ENCODE assay signal across 11 cellular contexts in the genomic region with DNA sequence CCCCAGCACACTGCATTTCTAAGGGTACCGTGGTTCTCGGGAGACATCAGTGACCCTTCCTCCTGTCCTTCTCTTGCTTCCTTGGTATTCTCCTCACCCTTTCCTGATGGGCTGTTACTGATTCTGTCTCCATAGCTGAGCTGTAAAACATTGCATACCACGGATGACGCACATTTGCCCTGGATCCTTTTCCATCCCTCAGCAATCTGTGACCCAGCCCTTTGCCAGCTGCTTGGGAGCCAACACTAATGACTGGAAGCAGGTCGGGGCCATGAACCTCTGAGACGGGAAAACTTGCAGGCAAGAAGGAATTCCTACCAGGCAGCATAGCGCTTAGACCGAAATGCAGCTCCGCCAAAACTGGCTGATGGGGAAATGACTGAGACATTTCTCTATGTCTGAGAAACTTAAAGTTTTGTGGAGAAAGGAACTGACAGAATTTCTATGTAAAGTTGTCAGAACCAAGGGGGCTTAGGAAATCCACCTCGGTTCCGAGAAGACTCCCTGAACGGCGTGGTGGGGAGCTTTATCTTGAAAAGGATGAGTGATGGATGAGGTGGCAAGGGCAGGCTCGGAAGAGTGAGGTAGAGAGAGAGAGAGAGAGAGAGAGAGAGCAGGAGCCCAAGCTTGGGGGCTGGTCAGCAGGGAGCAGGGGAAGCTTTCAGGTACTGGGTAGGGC. TPM values are rescaled to one million over a fixed set of nuclear protein-coding genes. Genes with fewer than 3 reads are reported as not detected.
DNase-seq lines count a peak whose midpoint lies in the region; ATAC-seq and TF ChIP-seq lines count a peak whose summit lies in the region.
"Had no signal": no experiment of that assay in that cellular context is flagged by ENCODE, and none has a peak within 500 bp of the region (broad histone marks: within the 10 kb centered on the region; RNA-seq: fewer than 3 reads in every experiment).

No MANE protein-coding gene starts in this region.

- WGBS in thymus, result 77% methylated on average over 14 of the region's 14 CpGs

- H3K27me3 Mint-ChIP-seq in activated T-helper 17 cell treated with anti-CD3 and anti-CD28 coated beads, Interleukin-2, amount 50 U/mL, for 72 hours, result peaks cover 10% of the 10 kb centered on the region

- ATAC-seq in Right ventricle myocardium superior (ENCODE audit: poor library complexity) (no peak), foreskin keratinocyte (peak; percentile 61), GM21390 (IDR thresholded peaks at IDR 0.05; ENCODE audit: unreplicated experiment) (no peak)
- no peak for ATAC-seq in activated T-helper 17 cell treated with anti-CD3 and anti-CD28 coated beads, Interleukin-2, amount 50 U/mL, for 72 hours (replicated peaks)

- H3K27ac Mint-ChIP-seq in activated T-helper 17 cell treated with anti-CD3 and anti-CD28 coated beads, Interleukin-2, amount 50 U/mL, for 72 hours, result peak overlapping the region; percentile 72
- H3K27ac Mint-ChIP-seq: CD4-positive, alpha-beta T cell; progenitor cell of endocrine pancreas had no signal

- H3K9me3 ChIP-seq in right atrium auricular region (peaks cover 0 to 7% of the 10 kb centered on the region in 2 donors), thymus (ENCODE audit: control insufficient read depth) (no peaks in the 10 kb centered on the region)
- H3K9me3 ChIP-seq: upper lobe of right lung had no signal

- TF ChIP-seq CTCF in right atrium auricular region (IDR thresholded peaks at IDR 0.05), result no peak
- no peak for TF ChIP-seq CTCF in foreskin keratinocyte (conservative IDR thresholded peaks at IDR 0.05)

- H3K27ac ChIP-seq in right atrium auricular region, result no peak overlapping the region
- H3K27ac ChIP-seq in foreskin keratinocyte, result peak overlapping the region; percentile 85
- peak overlapping the region; percentile 64 for H3K27ac ChIP-seq in thymus (ENCODE audit: low read depth)
- H3K27ac ChIP-seq: upper lobe of right lung had no signal

- H3K27me3 ChIP-seq in right atrium auricular region (no peaks in the 10 kb centered on the region), foreskin keratinocyte (peaks cover under 1% of the 10 kb centered on the region), thymus (ENCODE audit: control insufficient read depth, insufficient read depth) (peaks cover 4% of the 10 kb centered on the region)
- H3K27me3 ChIP-seq: upper lobe of right lung had no signal

- peaks cover 0 to 5% of the 10 kb centered on the region in 2 donors for H3K4me1 ChIP-seq in right atrium auricular region
- peaks cover 18% of the 10 kb centered on the region for H3K4me1 ChIP-seq in foreskin keratinocyte
- no peaks in the 10 kb centered on the region for H3K4me1 ChIP-seq in thymus (ENCODE audit: control insufficient read depth, insufficient read depth, low read length)
- H3K4me1 ChIP-seq: upper lobe of right lung had no signal

- peak overlapping the region; percentile 67 for H3K4me3 Mint-ChIP-seq in activated T-helper 17 cell treated with anti-CD3 and anti-CD28 coated beads, Interleukin-2, amount 50 U/mL, for 72 hours
- H3K4me3 Mint-ChIP-seq: CD4-positive, alpha-beta T cell had no signal

- H3K9me3 Mint-ChIP-seq in activated T-helper 17 cell treated with anti-CD3 and anti-CD28 coated beads, Interleukin-2, amount 50 U/mL, for 72 hours, result peaks cover 5% of the 10 kb centered on the region

- peaks cover 26% of the 10 kb centered on the region for H3K4me1 Mint-ChIP-seq in activated T-helper 17 cell treated with anti-CD3 and anti-CD28 coated beads, Interleukin-2, amount 50 U/mL, for 72 hours

- H3K36me3 ChIP-seq in right atrium auricular region (no peaks in the 10 kb centered on the region), thymus (ENCODE audit: control insufficient read depth, insufficient read depth) (no peaks in the 10 kb centered on the region)
- H3K36me3 ChIP-seq: upper lobe of right lung had no signal

- no peaks in the 10 kb centered on the region for H3K36me3 Mint-ChIP-seq in activated T-helper 17 cell treated with anti-CD3 and anti-CD28 coated beads, Interleukin-2, amount 50 U/mL, for 72 hours (ENCODE audit: low read depth)

- peak; percentile 73 for DNase-seq in right atrium auricular region (ENCODE audit: low spot score)
- no peak for DNase-seq in Right ventricle myocardium superior
- DNase-seq in foreskin keratinocyte, result peak; percentile 87 to 94
- no peak for DNase-seq in superior temporal gyrus (ENCODE audit: extremely low spot score)
- no peak for DNase-seq in 8988T
- DNase-seq: CD4-positive, alpha-beta T cell; upper lobe of right lung had no signal

- no peak overlapping the region for H3K4me3 ChIP-seq in right atrium auricular region
- no peak overlapping the region for H3K4me3 ChIP-seq in thymus (ENCODE audit: low read length)
- H3K4me3 ChIP-seq: upper lobe of right lung had no signal

- intact Hi-C loops in Right ventricle myocardium superior (cut with DNase I), result no loop called here

RNA-seq across cellular contexts. Expression of a gene that starts 19.2 kb away (rescaled TPM):
- 1 to 10 TPM; 2.2 to 2.4 TPM for total RNA-seq in right atrium auricular region
- total RNA-seq in Right ventricle myocardium superior, result 1.3 TPM
- under 1 TPM in 1 of 2 donors, not detected in 1; 0.35 TPM for total RNA-seq in activated T-helper 17 cell treated with anti-CD3 and anti-CD28 coated beads, Interleukin-2, amount 50 U/mL, for 72 hours
- total RNA-seq in foreskin keratinocyte, result 1.2 TPM in 1 of 2 replicates, not detected in the other
- 0.04 and 0.85 TPM in 2 replicates for polyA plus RNA-seq in foreskin keratinocyte
- polyA plus RNA-seq in thymus, result 4.3 TPM
- total RNA-seq: CD4-positive, alpha-beta T cell had no signal

RNA-seq across cellular contexts. Expression of a gene that starts 50.5 kb away (rescaled TPM):
- total RNA-seq in right atrium auricular region, result 10 to 100 TPM in 1 of 2 donors, 1 to 10 TPM in 1; 4.4 to 10.4 TPM
- total RNA-seq in Right ventricle myocardium superior, result 8.9 TPM
- total RNA-seq in activated T-helper 17 cell treated with anti-CD3 and anti-CD28 coated beads, Interleukin-2, amount 50 U/mL, for 72 hours, result 10 to 100 TPM; 17.0 to 24.7 TPM
- 19.2 and 20.1 TPM in 2 replicates for total RNA-seq in foreskin keratinocyte
- polyA plus RNA-seq in foreskin keratinocyte, result 25.1 and 32.0 TPM in 2 replicates
- 24.9 TPM for polyA plus RNA-seq in thymus

RNA-seq across cellular contexts. Expression of a gene that starts 50.9 kb away (rescaled TPM):
- total RNA-seq in right atrium auricular region (10 to 100 TPM; 33.8 to 42.2 TPM), Right ventricle myocardium superior (18.2 TPM), foreskin keratinocyte (31.2 and 34.6 TPM in 2 replicates)
- 1 to 10 TPM; 2.8 to 6.0 TPM for total RNA-seq in activated T-helper 17 cell treated with anti-CD3 and anti-CD28 coated beads, Interleukin-2, amount 50 U/mL, for 72 hours
- polyA plus RNA-seq in foreskin keratinocyte (35.5 and 41.1 TPM in 2 replicates), thymus (19.6 TPM)

Comparison
In these comparisons a context has a peak if more than half of its experiments do, and no peak if none do; other contexts are left out.
1. DNase-seq: peak in right atrium auricular region (single experiment) and foreskin keratinocyte (2 of 2); none in Right ventricle myocardium superior (single experiment), superior temporal gyrus (single experiment) and 8988T (single experiment).
2. H3K27ac ChIP-seq: peak in foreskin keratinocyte (single experiment) and thymus (single experiment); none in right atrium auricular region (0 of 2).